In genomic region chr4:79163981-79164490, GRCh38 we compare ENCODE assay signal across 23 cellular contexts.
DNase-seq lines count a peak whose midpoint lies in the region; ATAC-seq and TF ChIP-seq lines count a peak whose summit lies in the region.
"Had no signal": no experiment of that assay in that cellular context is flagged by ENCODE, and none has a peak within 500 bp of the region (broad histone marks: within the 10 kb centered on the region; RNA-seq: fewer than 3 reads in every experiment).

No MANE protein-coding gene starts in this region.

- ATAC-seq in GM18870 (IDR thresholded peaks at IDR 0.05; ENCODE audit: unreplicated experiment) (peak; percentile 73), HG02852 (IDR thresholded peaks at IDR 0.05; ENCODE audit: unreplicated experiment) (peak; percentile 84), GM21825 (IDR thresholded peaks at IDR 0.05; ENCODE audit: unreplicated experiment) (no peak)
- ATAC-seq: HepG2, left ventricle myocardium superior, psoas muscle had no signal

- no peaks in the 10 kb centered on the region for H3K79me2 ChIP-seq in neural cell (replicated peaks; ENCODE audit: insufficient read depth, low read length)

- intact Hi-C loops in activated CD4-positive, alpha-beta memory T cell treated with anti-CD3 and anti-CD28 coated beads for 36 hours (cut with micrococcal nuclease) = no loop called here

- H3K9me2 ChIP-seq in neural cell (ENCODE audit: insufficient read depth, low read length) = no peaks in the 10 kb centered on the region

- CTCF ChIA-PET in activated CD4-positive, alpha-beta memory T cell treated with anti-CD3 and anti-CD28 coated beads for 36 hours (lab: Charles Lee) = no interaction called here

- no peaks in the 10 kb centered on the region for H3K4me1 Mint-ChIP-seq in activated CD4-positive, alpha-beta memory T cell treated with anti-CD3 and anti-CD28 coated beads for 36 hours (ENCODE audit: low read depth)
- H3K4me1 Mint-ChIP-seq: immature natural killer cell, neural crest cell had no signal

- H2AFZ ChIP-seq in neural cell (ENCODE audit: low read depth, low read length) = no peak overlapping the region

- DNase-seq in NCI-H2171 (lab: John Stamatoyannopoulos, UW) (peak; percentile 19), H4 (ENCODE audit: low spot score) (no peak)
- DNase-seq in activated CD4-positive, alpha-beta memory T cell treated with anti-CD3 and anti-CD28 coated beads for 36 hours = no peak
- DNase-seq: activated CD4-positive, alpha-beta T cell treated with anti-CD3 and anti-CD28 coated beads for 1 hour; activated CD8-positive, alpha-beta memory T cell treated with anti-CD3 and anti-CD28 coated beads, Interleukin-2, amount 50 U/mL, for 48 hours; activated gamma-delta T cell treated with Interleukin-2 at 50 U/mL for 16 hours; adrenal gland; AML-193; dermis blood vessel endothelial cell; DMS79 treated with DMSO at 0.1 percent for 48 hours; immature natural killer cell; left ventricle myocardium superior; psoas muscle; stimulated activated CD4-positive, alpha-beta T cell treated with anti-CD3 and anti-CD28 coated beads, Interleukin-2, amount 100 ng/mL, for 48 hours; T1000 had no signal

- H3K27ac Mint-ChIP-seq in activated CD4-positive, alpha-beta memory T cell treated with anti-CD3 and anti-CD28 coated beads for 36 hours = no peak overlapping the region
- H3K27ac Mint-ChIP-seq: immature natural killer cell, type B pancreatic cell had no signal

- no peak for TF ChIP-seq EP300 in neural cell (conservative IDR thresholded peaks at IDR 0.05; ENCODE audit: poor library complexity, severe bottlenecking)

- H3K4me2 ChIP-seq in neural cell (ENCODE audit: low read length) = no peak overlapping the region

- no peaks in the 10 kb centered on the region for H3K9me3 ChIP-seq in neural cell (ENCODE audit: low read length)
- H3K9me3 ChIP-seq: adrenal gland, psoas muscle had no signal

- TF ChIP-seq CTCF in neural cell (IDR thresholded peaks at IDR 0.05; ENCODE audit: poor library complexity, severe bottlenecking) = no peak

- no peaks in the 10 kb centered on the region for H3K36me3 Mint-ChIP-seq in activated CD4-positive, alpha-beta memory T cell treated with anti-CD3 and anti-CD28 coated beads for 36 hours
- H3K36me3 Mint-ChIP-seq: immature natural killer cell, type B pancreatic cell had no signal

- H3K27ac ChIP-seq in neural cell (ENCODE audit: low read length) = peak overlapping the region; percentile 49
- H3K27ac ChIP-seq: adrenal gland, breast epithelium, psoas muscle had no signal

- POLR2A ChIA-PET in activated CD4-positive, alpha-beta memory T cell treated with anti-CD3 and anti-CD28 coated beads for 36 hours (lab: Charles Lee) = no interaction called here

- TF ChIP-seq RAD21 in neural cell (conservative IDR thresholded peaks at IDR 0.05) = no peak

- no peaks in the 10 kb centered on the region for H3K27me3 ChIP-seq in neural cell (ENCODE audit: insufficient read depth, low read depth, low read length)
- H3K27me3 ChIP-seq: adrenal gland, breast epithelium had no signal

- no peaks in the 10 kb centered on the region for H3K27me3 Mint-ChIP-seq in activated CD4-positive, alpha-beta memory T cell treated with anti-CD3 and anti-CD28 coated beads for 36 hours
- H3K27me3 Mint-ChIP-seq: type B pancreatic cell had no signal

- H3K36me3 ChIP-seq in neural cell (ENCODE audit: insufficient read depth, low read length) = no peaks in the 10 kb centered on the region
- H3K36me3 ChIP-seq: adrenal gland, breast epithelium had no signal

- H3K9ac ChIP-seq in neural cell (ENCODE audit: low read length) = no peak overlapping the region

- peaks cover 10% of the 10 kb centered on the region for H3K9me3 Mint-ChIP-seq in activated CD4-positive, alpha-beta memory T cell treated with anti-CD3 and anti-CD28 coated beads for 36 hours

- H3K4me3 ChIP-seq in neural cell (ENCODE audit: low read length) = no peak overlapping the region
- H3K4me3 ChIP-seq: adrenal gland, breast epithelium, psoas muscle had no signal

- no peaks in the 10 kb centered on the region for H4K20me1 ChIP-seq in neural cell (ENCODE audit: insufficient read depth)

- H3K4me3 Mint-ChIP-seq in activated CD4-positive, alpha-beta memory T cell treated with anti-CD3 and anti-CD28 coated beads for 36 hours = no peak overlapping the region
- H3K4me3 Mint-ChIP-seq: immature natural killer cell, neural crest cell, type B pancreatic cell had no signal

- H3F3A ChIP-seq in neural cell (ENCODE audit: insufficient read depth, low read length, poor library complexity, severe bottlenecking) = no peaks in the 10 kb centered on the region

TF ChIP-seq in neural cell, 6 proteins besides CTCF, POLR2A, EP300 and RAD21:
- TF ChIP-seq, protein P1, sequence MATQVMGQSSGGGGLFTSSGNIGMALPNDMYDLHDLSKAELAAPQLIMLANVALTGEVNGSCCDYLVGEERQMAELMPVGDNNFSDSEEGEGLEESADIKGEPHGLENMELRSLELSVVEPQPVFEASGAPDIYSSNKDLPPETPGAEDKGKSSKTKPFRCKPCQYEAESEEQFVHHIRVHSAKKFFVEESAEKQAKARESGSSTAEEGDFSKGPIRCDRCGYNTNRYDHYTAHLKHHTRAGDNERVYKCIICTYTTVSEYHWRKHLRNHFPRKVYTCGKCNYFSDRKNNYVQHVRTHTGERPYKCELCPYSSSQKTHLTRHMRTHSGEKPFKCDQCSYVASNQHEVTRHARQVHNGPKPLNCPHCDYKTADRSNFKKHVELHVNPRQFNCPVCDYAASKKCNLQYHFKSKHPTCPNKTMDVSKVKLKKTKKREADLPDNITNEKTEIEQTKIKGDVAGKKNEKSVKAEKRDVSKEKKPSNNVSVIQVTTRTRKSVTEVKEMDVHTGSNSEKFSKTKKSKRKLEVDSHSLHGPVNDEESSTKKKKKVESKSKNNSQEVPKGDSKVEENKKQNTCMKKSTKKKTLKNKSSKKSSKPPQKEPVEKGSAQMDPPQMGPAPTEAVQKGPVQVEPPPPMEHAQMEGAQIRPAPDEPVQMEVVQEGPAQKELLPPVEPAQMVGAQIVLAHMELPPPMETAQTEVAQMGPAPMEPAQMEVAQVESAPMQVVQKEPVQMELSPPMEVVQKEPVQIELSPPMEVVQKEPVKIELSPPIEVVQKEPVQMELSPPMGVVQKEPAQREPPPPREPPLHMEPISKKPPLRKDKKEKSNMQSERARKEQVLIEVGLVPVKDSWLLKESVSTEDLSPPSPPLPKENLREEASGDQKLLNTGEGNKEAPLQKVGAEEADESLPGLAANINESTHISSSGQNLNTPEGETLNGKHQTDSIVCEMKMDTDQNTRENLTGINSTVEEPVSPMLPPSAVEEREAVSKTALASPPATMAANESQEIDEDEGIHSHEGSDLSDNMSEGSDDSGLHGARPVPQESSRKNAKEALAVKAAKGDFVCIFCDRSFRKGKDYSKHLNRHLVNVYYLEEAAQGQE (IDR thresholded peaks at IDR 0.05; ENCODE audit: borderline replicate concordance) = no peak
- TF ChIP-seq POLR2AphosphoS5 (IDR thresholded peaks at IDR 0.05) (no peak), EZH2 (IDR thresholded peaks at IDR 0.05; ENCODE audit: borderline replicate concordance, insufficient read depth, low read length, poor library complexity, severe bottlenecking) (no peak), SMC3 (conservative IDR thresholded peaks at IDR 0.05; ENCODE audit: poor library complexity) (no peak), MXI1 (conservative IDR thresholded peaks at IDR 0.05; ENCODE audit: poor library complexity, severe bottlenecking) (no peak), TAF1 (IDR thresholded peaks at IDR 0.05; ENCODE audit: low read depth) (no peak)
